In genomic region chr14:94670692-94671285, GRCh38 we compare ENCODE assay signal across 1 cellular context.
TF ChIP-seq lines count a peak whose summit lies in the region.

No MANE protein-coding gene starts in this region.

TF ChIP-seq in HCT116, 20 proteins besides CTCF, POLR2A, EP300 and RAD21 (continued from another document):
- TF ChIP-seq REST (IDR thresholded peaks at IDR 0.05; ENCODE audit: low read depth): no peak
